17 cellular contexts compared by ENCODE assay signal in the genomic region with DNA sequence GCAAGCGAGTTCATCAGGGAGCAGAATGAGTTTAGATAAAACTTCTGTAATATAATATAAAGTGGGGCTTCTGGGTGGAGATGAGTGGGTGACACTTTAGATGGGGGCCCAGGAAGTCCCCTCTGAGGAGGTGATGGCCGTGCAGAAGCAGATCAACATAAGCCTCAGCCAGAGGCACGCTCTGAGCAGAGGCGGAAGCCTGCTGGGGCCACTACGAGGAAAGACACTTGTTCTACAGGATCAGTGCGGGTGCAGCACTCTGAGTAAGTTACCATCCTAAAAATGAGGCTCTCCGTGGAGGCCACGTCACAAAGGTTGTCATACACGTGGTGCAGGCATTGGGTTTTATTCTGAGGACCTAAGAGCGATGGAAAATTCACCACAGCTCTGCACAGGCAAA. TPM values are rescaled to one million over a fixed set of nuclear protein-coding genes. Genes with fewer than 3 reads are reported as not detected.
DNase-seq lines count a peak whose midpoint lies in the region; ATAC-seq, FAIRE-seq and TF ChIP-seq lines count a peak whose summit lies in the region.
"Had no signal": no experiment of that assay in that cellular context is flagged by ENCODE, and none has a peak within 500 bp of the region (broad histone marks: within the 10 kb centered on the region; RNA-seq: fewer than 3 reads in every experiment).

No MANE protein-coding gene starts in this region.

- no peak overlapping the region for H3K4me2 ChIP-seq in HepG2 (ENCODE audit: low read depth, low read length)
- H3K4me2 ChIP-seq: A549 had no signal

- H3K36me3 ChIP-seq in HepG2 (replicated peaks in 1 of 2; ENCODE audit: control insufficient read depth in 1 of 2, insufficient read depth in 2 of 2, low read length in 2 of 2) (no peaks in the 10 kb centered on the region), right lobe of liver (no peaks in the 10 kb centered on the region), esophagus muscularis mucosa (no peaks in the 10 kb centered on the region), gastrocnemius medialis (no peaks in the 10 kb centered on the region), psoas muscle (ENCODE audit: insufficient read depth in 1 of 2, low read depth in 1 of 2) (no peaks in the 10 kb centered on the region)
- H3K36me3 ChIP-seq: Peyer's patch had no signal

- CTCF ChIA-PET in HepG2 (lab: Yijun Ruan, JAX; ENCODE audit: low intra/inter-chr PET ratio, low total read pairs) = no interaction called here

- POLR2A ChIA-PET in HepG2 (lab: Yijun Ruan, JAX) = no interaction called here

- no peak for DNase-seq in HepG2 (ENCODE audit: low spot score)
- no peak for DNase-seq in right lobe of liver
- DNase-seq in T-helper 17 cell = no peak
- DNase-seq in esophagus muscularis mucosa (ENCODE audit: extremely low spot score) = peak; percentile 68
- DNase-seq in type B pancreatic cell (ENCODE audit: extremely low spot score, unreplicated experiment) = peak; percentile 37
- no peak for DNase-seq in gastrocnemius medialis
- DNase-seq in HCEC 1CT = no peak
- no peak for DNase-seq in psoas muscle
- DNase-seq: DMS79; NCI-H1105 treated with DMSO at 0.1 percent for 48 hours; NCI-H1694; NCI-H748 treated with DMSO at 0.1 percent for 48 hours; NK-92 treated with Interleukin-12 subunit alpha and Interleukin-12 subunit beta, amount 100 ng/mL, for 24 hours; Peyer's patch; Right ventricle myocardium superior had no signal

- no peak overlapping the region for H3K4me3 ChIP-seq in HepG2 (replicated peaks in 1 of 3; ENCODE audit: insufficient read depth in 1 of 3, low read depth in 2 of 3, low read length in 3 of 3)
- no peak overlapping the region for H3K4me3 ChIP-seq in right lobe of liver
- no peak overlapping the region for H3K4me3 ChIP-seq in esophagus muscularis mucosa
- H3K4me3 ChIP-seq in gastrocnemius medialis = no peak overlapping the region
- H3K4me3 ChIP-seq in psoas muscle = no peak overlapping the region
- H3K4me3 ChIP-seq: A549, Peyer's patch had no signal

- intact Hi-C loops in HepG2 (cut with micrococcal nuclease; ENCODE audit: unreplicated experiment) (no loop called here), right lobe of liver (cut with DNase I) (no loop called here), esophagus muscularis mucosa (cut with DNase I) (no loop called here), gastrocnemius medialis (cut with DNase I; ENCODE audit: low total_unique reads) (no loop called here), psoas muscle (cut with DNase I) (no loop called here)

- no peak overlapping the region for H3K9ac ChIP-seq in HepG2 (ENCODE audit: insufficient read depth, low read depth, low read length)

- H3K36me3 Mint-ChIP-seq in T-helper 17 cell (ENCODE audit: low read depth) = peaks cover 2% of the 10 kb centered on the region
- no peaks in the 10 kb centered on the region for H3K36me3 Mint-ChIP-seq in type B pancreatic cell

- H3K4me1 Mint-ChIP-seq in T-helper 17 cell (peaks cover 48% of the 10 kb centered on the region), type B pancreatic cell (ENCODE audit: unreplicated experiment) (peaks cover 13% of the 10 kb centered on the region)
- H3K4me1 Mint-ChIP-seq: H9 had no signal

- H2AFZ ChIP-seq in HepG2 (ENCODE audit: low read length) = no peak overlapping the region

- TF ChIP-seq EP300 in HepG2 (IDR thresholded peaks at IDR 0.05; ENCODE audit: low read depth in 2 of 2, low read length in 2 of 2) (no peak), HepG2 (CRISPR knock-in tag; IDR thresholded peaks at IDR 0.05; ENCODE audit: borderline replicate concordance) (no peak), esophagus muscularis mucosa (IDR thresholded peaks at IDR 0.05) (no peak)

- FAIRE-seq in HepG2 (lab: Jason Lieb, UNC) = no peak
- FAIRE-seq: A549 had no signal

- no peaks in the 10 kb centered on the region for H3K79me2 ChIP-seq in HepG2 (ENCODE audit: insufficient read depth, low read length)

- no peaks in the 10 kb centered on the region for H3K9me3 Mint-ChIP-seq in type B pancreatic cell
- H3K9me3 Mint-ChIP-seq: H9 had no signal

- H3K27me3 Mint-ChIP-seq in T-helper 17 cell (no peaks in the 10 kb centered on the region), type B pancreatic cell (peaks cover 14% of the 10 kb centered on the region)

- BruUV-seq in HepG2 (replicated peaks; lab: Mats Ljungman, UMichigan) = no TSS peak

- no peaks in the 10 kb centered on the region for H4K20me1 ChIP-seq in HepG2 (ENCODE audit: insufficient read depth, low read length)

- peak; percentile 18; the same call in 1 of the 3 replicates for ATAC-seq in HepG2
- no peak for ATAC-seq in right lobe of liver
- no peak for ATAC-seq in T-helper 17 cell
- no peak for ATAC-seq in gastrocnemius medialis
- ATAC-seq in psoas muscle = no peak
- ATAC-seq: A549 had no signal

- H3K9me3 ChIP-seq in HepG2 (ENCODE audit: low read length) (no peaks in the 10 kb centered on the region), right lobe of liver (no peaks in the 10 kb centered on the region), T-helper 17 cell (ENCODE audit: control insufficient read depth, low read length, poor library complexity, severe bottlenecking) (no peaks in the 10 kb centered on the region), esophagus muscularis mucosa (no peaks in the 10 kb centered on the region), gastrocnemius medialis (no peaks in the 10 kb centered on the region), psoas muscle (no peaks in the 10 kb centered on the region)
- H3K9me3 ChIP-seq: Peyer's patch had no signal

- H3K4me1 ChIP-seq in HepG2 (ENCODE audit: insufficient read depth, low read length) = peaks cover 7% of the 10 kb centered on the region; the same call in 1 of the 2 replicates
- H3K4me1 ChIP-seq in right lobe of liver = no peaks in the 10 kb centered on the region
- no peaks in the 10 kb centered on the region for H3K4me1 ChIP-seq in esophagus muscularis mucosa
- no peaks in the 10 kb centered on the region for H3K4me1 ChIP-seq in gastrocnemius medialis
- H3K4me1 ChIP-seq in psoas muscle = no peaks in the 10 kb centered on the region
- H3K4me1 ChIP-seq: A549, Peyer's patch had no signal

- in situ Hi-C loops in HepG2 (cut with HindIII; ENCODE audit: extremely low pct_ligation_motif_present, low pct_unique_long_range_greater_than_20kb) = no loop called here
- in situ Hi-C loops in gastrocnemius medialis (cut with MboI; ENCODE audit: low sequenced_read_pairs in 4 of 4) = no loop called here

- no peak overlapping the region for H3K27ac ChIP-seq in HepG2 (ENCODE audit: extremely low read length, insufficient read depth, low read length)
- no peak overlapping the region for H3K27ac ChIP-seq in right lobe of liver
- H3K27ac ChIP-seq in esophagus muscularis mucosa (replicated peaks in 1 of 4) = no peak overlapping the region
- no peak overlapping the region for H3K27ac ChIP-seq in gastrocnemius medialis
- H3K27ac ChIP-seq in psoas muscle = no peak overlapping the region
- H3K27ac ChIP-seq: A549, Peyer's patch had no signal

- H3K27ac Mint-ChIP-seq in T-helper 17 cell (peak overlapping the region; percentile 44), type B pancreatic cell (no peak overlapping the region)
- H3K27ac Mint-ChIP-seq: H9 had no signal

- 18% methylated on average over 10 of the region's 10 CpGs for WGBS in HepG2 (ENCODE audit: low lambda C conversion rate)
- 52% methylated on average over 7 of the region's 10 CpGs for WGBS in right lobe of liver (ENCODE audit: insufficient coverage, low coverage, low lambda C conversion rate, missing lambda C conversion rate)
- WGBS in esophagus muscularis mucosa = 83% methylated on average over 10 of the region's 10 CpGs
- WGBS in psoas muscle, 3 donors = 77 to 84% (median 83%) methylated on average over 10 of the region's 10 CpGs

- H3K27me3 ChIP-seq in HepG2 (ENCODE audit: control insufficient read depth in 1 of 2, insufficient read depth in 2 of 2, low read length in 2 of 2) = peaks cover 4 to 33% of the 10 kb centered on the region in 2 experiments; a peak in 4 of 5 replicates
- no peaks in the 10 kb centered on the region for H3K27me3 ChIP-seq in right lobe of liver
- H3K27me3 ChIP-seq in esophagus muscularis mucosa = peaks cover 0 to 41% (median 0%) of the 10 kb centered on the region in 4 donors
- H3K27me3 ChIP-seq in gastrocnemius medialis = peaks cover 0 to 11% (median 5%) of the 10 kb centered on the region in 3 donors
- peaks cover 0 to 4% (median 0%) of the 10 kb centered on the region in 3 donors for H3K27me3 ChIP-seq in psoas muscle (ENCODE audit: insufficient read depth in 3 of 3, low read length in 2 of 3)
- H3K27me3 ChIP-seq: Peyer's patch had no signal

- no peak overlapping the region for H3K4me3 Mint-ChIP-seq in T-helper 17 cell
- H3K4me3 Mint-ChIP-seq in type B pancreatic cell = no peak overlapping the region
- H3K4me3 Mint-ChIP-seq: H9 had no signal

- TF ChIP-seq POLR2A in HepG2 (IDR thresholded peaks at IDR 0.05; ENCODE audit: insufficient read depth in 1 of 2, low read depth in 2 of 2, low read length in 2 of 2) = no peak
- TF ChIP-seq POLR2A in right lobe of liver (IDR thresholded peaks at IDR 0.05) = no peak
- no peak for TF ChIP-seq POLR2A in esophagus muscularis mucosa (IDR thresholded peaks at IDR 0.05; ENCODE audit: low read depth)
- TF ChIP-seq POLR2A in gastrocnemius medialis (IDR thresholded peaks at IDR 0.05) = no peak

- TF ChIP-seq CTCF in HepG2 (CRISPR knock-in tag; IDR thresholded peaks at IDR 0.05) (no peak), right lobe of liver (IDR thresholded peaks at IDR 0.05) (no peak), esophagus muscularis mucosa (IDR thresholded peaks at IDR 0.05) (no peak), type B pancreatic cell (conservative IDR thresholded peaks at IDR 0.05) (no peak), gastrocnemius medialis (IDR thresholded peaks at IDR 0.05 in 4 of 5, conservative IDR thresholded peaks at IDR 0.05 in 1 of 5) (no peak), psoas muscle (IDR thresholded peaks at IDR 0.05) (no peak)

- no peak for TF ChIP-seq RAD21 in HepG2 (CRISPR knock-in tag; IDR thresholded peaks at IDR 0.05)

RNA-seq across cellular contexts. Expression of a gene that starts 22.3 kb away (rescaled TPM):
- total RNA-seq in HepG2 (2016; rRNA removed; fragmentation: Illumina TruSeq; extraction: Trizol) = 39.7 and 45.9 TPM in 2 replicates
- total RNA-seq in HepG2 (2016; cell fraction: cytosol; rRNA removed; fragmentation: Illumina TruSeq; extraction: Trizol; ENCODE audit: low read depth) = 26.8 and 30.8 TPM in 2 replicates
- 36.9 and 47.1 TPM in 2 replicates for total RNA-seq in HepG2 (2016; cell fraction: insoluble cytoplasmic fraction; rRNA removed; fragmentation: Illumina TruSeq; extraction: Trizol)
- total RNA-seq in HepG2 (2016; cell fraction: membrane; rRNA removed; fragmentation: Illumina TruSeq; extraction: Trizol) = 43.7 and 45.0 TPM in 2 replicates
- total RNA-seq in HepG2 (2016; cell fraction: nucleus; rRNA removed; fragmentation: Illumina TruSeq; extraction: Trizol) = 27.3 and 30.5 TPM in 2 replicates
- 32.1 and 49.4 TPM in 2 replicates for polyA plus RNA-seq in HepG2 (2011; rRNA removed)
- polyA plus RNA-seq in HepG2 (2011; cell fraction: cytosol; rRNA removed) = 33.5 and 39.5 TPM in 2 replicates
- polyA plus RNA-seq in HepG2 (2011; cell fraction: nucleus; rRNA removed) = 29.6 and 38.2 TPM in 2 replicates
- 36.5 and 48.1 TPM in 2 replicates for polyA plus RNA-seq in HepG2 (2012)
- polyA plus RNA-seq in HepG2 (2016; cell fraction: cytosol; fragmentation: Illumina TruSeq; extraction: Trizol; ENCODE audit: low read depth) = 37.2 and 42.5 TPM in 2 replicates
- polyA plus RNA-seq in HepG2 (2016; cell fraction: insoluble cytoplasmic fraction; fragmentation: Illumina TruSeq; extraction: Trizol; ENCODE audit: low read depth) = 36.2 and 38.9 TPM in 2 replicates
- 38.3 and 46.2 TPM in 2 replicates for polyA plus RNA-seq in HepG2 (2016; cell fraction: membrane; fragmentation: Illumina TruSeq; extraction: Trizol; ENCODE audit: low read depth)
- polyA plus RNA-seq in HepG2 (2016; cell fraction: nucleus; fragmentation: Illumina TruSeq; extraction: Trizol; ENCODE audit: insufficient read depth, low read depth) = 49.7 and 63.7 TPM in 2 replicates
- polyA minus RNA-seq in HepG2 (2011; rRNA and poly(A)+ RNA removed; ENCODE audit: low replicate concordance) = 19.9 and 51.6 TPM in 2 replicates
- polyA minus RNA-seq in HepG2 (2011; cell fraction: cytosol; rRNA and poly(A)+ RNA removed) = 14.5 and 14.9 TPM in 2 replicates
- polyA minus RNA-seq in HepG2 (2011; cell fraction: nucleus; rRNA and poly(A)+ RNA removed) = 39.4 and 50.0 TPM in 2 replicates
- 10 to 100 TPM in 2 of 6 experiments, 1 to 10 TPM in 4; 4.2 to 11.4 (median 7.0) TPM for total RNA-seq in right lobe of liver
- 10 to 100 TPM; 29.3 to 34.3 TPM for total RNA-seq in T-helper 17 cell
- total RNA-seq in esophagus muscularis mucosa = 10 to 100 TPM in 2 of 4 donors, 1 to 10 TPM in 2; 8.7 to 27.3 (median 10.2) TPM
- 22.8 and 27.4 TPM in 2 replicates for total RNA-seq in type B pancreatic cell (ENCODE audit: low replicate concordance)
- total RNA-seq in gastrocnemius medialis = 10 to 100 TPM in 3 of 4 donors, 1 to 10 TPM in 1; 9.0 to 26.1 (median 12.3) TPM
- total RNA-seq in psoas muscle = 10 to 100 TPM; 13.3 to 22.6 (median 16.0) TPM
- 10 to 100 TPM in 2 of 3 donors, 1 to 10 TPM in 1; 8.2 to 27.9 (median 18.1) TPM for polyA plus RNA-seq in psoas muscle

Comparison
In these comparisons a context has a peak if more than half of its experiments do, and no peak if none do; other contexts are left out.
1. DNase-seq: peak in esophagus muscularis mucosa (single experiment) and type B pancreatic cell (single experiment); none in HepG2 (single experiment), right lobe of liver (0 of 3), T-helper 17 cell (0 of 3), gastrocnemius medialis (0 of 2), HCEC 1CT (single experiment) and psoas muscle (0 of 2).